ENCODE assay signal across 25 cellular contexts in genomic region chr12:121117226-121117777, GRCh38. TPM values are rescaled to one million over a fixed set of nuclear protein-coding genes. Genes with fewer than 3 reads are reported as not detected.
"Had no signal": no experiment of that assay in that cellular context is flagged by ENCODE, and none has a peak within 500 bp of the region (broad histone marks: within the 10 kb centered on the region; RNA-seq: fewer than 3 reads in every experiment).

No MANE protein-coding gene starts in this region.

- DNase-seq: heart right ventricle; islet precursor cell; left ventricle myocardium superior; mesendoderm; naive B cell; ovary; retina; right cardiac atrium; sigmoid colon; small intestine; spleen; stimulated activated CD4-positive, alpha-beta T cell treated with anti-CD3 and anti-CD28 coated beads, Interleukin-4, amount 100 ng/mL, for 24 hours; stimulated activated naive CD4-positive, alpha-beta T cell; substantia nigra; upper lobe of left lung had no signal

- H3K4me2 ChIP-seq: hepatocyte had no signal

- H3K27me3 ChIP-seq: heart right ventricle, hepatocyte, ovary, sigmoid colon, spleen, tibial nerve, upper lobe of left lung, vagina had no signal

- FAIRE-seq: small intestine had no signal

- H3K9me3 Mint-ChIP-seq: mesothelial cell of epicardium; naive B cell; natural killer cell treated with Interleukin-12 subunit alpha and Interleukin-12 subunit beta and Interleukin-15 and Interleukin-18, amount 100 ng/mL, for 72 hours; stimulated activated effector memory CD8-positive, alpha-beta T cell treated with anti-CD3 and anti-CD28 coated beads, Interleukin-12 subunit alpha, Interleukin-12 subunit beta, amount 100 ng/mL, for 72 hours; stimulated activated naive CD8-positive, alpha-beta T cell treated with anti-CD3 and anti-CD28 coated beads, Interleukin-15, Interleukin-2, amounts not matched to agents 100 ng/mL and 50 ng/mL, for 24 hours had no signal

- H3K36me3 Mint-ChIP-seq: mesothelial cell of epicardium; naive B cell; natural killer cell treated with Interleukin-12 subunit alpha and Interleukin-12 subunit beta and Interleukin-15 and Interleukin-18, amount 100 ng/mL, for 72 hours; stimulated activated effector memory CD8-positive, alpha-beta T cell treated with anti-CD3 and anti-CD28 coated beads, Interleukin-12 subunit alpha, Interleukin-12 subunit beta, amount 100 ng/mL, for 72 hours had no signal

- H3K36me3 ChIP-seq: heart right ventricle, ovary, prostate gland, sigmoid colon, spleen, tibial nerve, upper lobe of left lung, vagina had no signal

- H3K4me3 ChIP-seq: heart right ventricle, hepatocyte, lung, ovary, prostate gland, sigmoid colon, spleen, tibial nerve, upper lobe of left lung, vagina had no signal

- H2AFZ ChIP-seq: hepatocyte had no signal

- H3K9me3 ChIP-seq: heart right ventricle, ovary, prostate gland, sigmoid colon, spleen, tibial nerve, upper lobe of left lung, vagina had no signal

- ATAC-seq: heart right ventricle; left ventricle myocardium superior; natural killer cell treated with Interleukin-12 subunit alpha and Interleukin-12 subunit beta and Interleukin-15 and Interleukin-18, amount 100 ng/mL, for 72 hours; right cardiac atrium; stimulated activated effector memory CD8-positive, alpha-beta T cell treated with anti-CD3 and anti-CD28 coated beads, Interleukin-12 subunit alpha, Interleukin-12 subunit beta, amount 100 ng/mL, for 72 hours had no signal

- H3K27ac Mint-ChIP-seq: mesothelial cell of epicardium; naive B cell; natural killer cell treated with Interleukin-12 subunit alpha and Interleukin-12 subunit beta and Interleukin-15 and Interleukin-18, amount 100 ng/mL, for 72 hours; stimulated activated effector memory CD8-positive, alpha-beta T cell treated with anti-CD3 and anti-CD28 coated beads, Interleukin-12 subunit alpha, Interleukin-12 subunit beta, amount 100 ng/mL, for 72 hours; stimulated activated naive CD8-positive, alpha-beta T cell treated with anti-CD3 and anti-CD28 coated beads, Interleukin-15, Interleukin-2, amounts not matched to agents 100 ng/mL and 50 ng/mL, for 24 hours had no signal

- H3K27me3 Mint-ChIP-seq: natural killer cell treated with Interleukin-12 subunit alpha and Interleukin-12 subunit beta and Interleukin-15 and Interleukin-18, amount 100 ng/mL, for 72 hours; stimulated activated naive CD8-positive, alpha-beta T cell treated with anti-CD3 and anti-CD28 coated beads, Interleukin-15, Interleukin-2, amounts not matched to agents 100 ng/mL and 50 ng/mL, for 24 hours had no signal

- H3K4me1 ChIP-seq: heart right ventricle, prostate gland, sigmoid colon, spleen, tibial nerve, vagina had no signal

- H3K79me2 ChIP-seq: hepatocyte had no signal

- H3K4me3 Mint-ChIP-seq: mesothelial cell of epicardium; natural killer cell treated with Interleukin-12 subunit alpha and Interleukin-12 subunit beta and Interleukin-15 and Interleukin-18, amount 100 ng/mL, for 72 hours; stimulated activated effector memory CD8-positive, alpha-beta T cell treated with anti-CD3 and anti-CD28 coated beads, Interleukin-12 subunit alpha, Interleukin-12 subunit beta, amount 100 ng/mL, for 72 hours; stimulated activated naive CD8-positive, alpha-beta T cell treated with anti-CD3 and anti-CD28 coated beads, Interleukin-15, Interleukin-2, amounts not matched to agents 100 ng/mL and 50 ng/mL, for 24 hours had no signal

- H3K27ac ChIP-seq: heart right ventricle, hepatocyte, ovary, prostate gland, sigmoid colon, spleen, tibial nerve, upper lobe of left lung, vagina had no signal

- H3K4me1 Mint-ChIP-seq: mesothelial cell of epicardium; stimulated activated effector memory CD8-positive, alpha-beta T cell treated with anti-CD3 and anti-CD28 coated beads, Interleukin-12 subunit alpha, Interleukin-12 subunit beta, amount 100 ng/mL, for 72 hours had no signal

RNA-seq across cellular contexts. Expression of gene P2RX7, which starts 15.4 kb away (rescaled TPM):
- polyA plus RNA-seq: neural cell had no signal
